In genomic region chr6:104365835-104366234, GRCh38 we compare ENCODE assay signal across 25 cellular contexts.
"Had no signal": no experiment of that assay in that cellular context is flagged by ENCODE, and none has a peak within 500 bp of the region (broad histone marks: within the 10 kb centered on the region; RNA-seq: fewer than 3 reads in every experiment).

No MANE protein-coding gene starts in this region.

- H3K27me3 ChIP-seq: colonic mucosa, esophagus squamous epithelium, gastrocnemius medialis, left lung had no signal

- H3K27ac ChIP-seq: colonic mucosa, epithelial cell of prostate, esophagus squamous epithelium, gastrocnemius medialis, heart right ventricle, left lung, lower lobe of right lung had no signal

- ATAC-seq: effector memory CD8-positive, alpha-beta T cell; esophagus mucosa; gastrocnemius medialis; heart right ventricle; left cardiac atrium; left lung; left ventricle myocardium superior; lower lobe of right lung; mucosa of descending colon had no signal

- H3K4me1 ChIP-seq: colonic mucosa, esophagus squamous epithelium, gastrocnemius medialis, heart right ventricle, left lung, lower lobe of right lung had no signal

- FAIRE-seq: endometrium, islet of Langerhans, keratinocyte had no signal

- H3K4me3 ChIP-seq: colonic mucosa, esophagus squamous epithelium, gastrocnemius medialis, heart right ventricle, left lung, lower lobe of right lung, mucosa of descending colon had no signal

- H3K9me3 ChIP-seq: colonic mucosa, esophagus squamous epithelium, gastrocnemius medialis, heart right ventricle, left lung, lower lobe of right lung, mucosa of descending colon had no signal

- DNase-seq: colonic mucosa; cortex of kidney; effector CD8-positive, alpha-beta T cell; effector memory CD8-positive, alpha-beta T cell; endodermal cell; erythroblast; esophagus squamous epithelium; foreskin fibroblast; foreskin melanocyte; gastrocnemius medialis; glutamatergic neuron; head of caudate nucleus; heart right ventricle; hippocampal formation; left cardiac atrium; left lung; left ventricle myocardium superior; lower lobe of right lung; mesenchymal stem cell; mucosa of descending colon had no signal

- H3K36me3 ChIP-seq: colonic mucosa, esophagus squamous epithelium, gastrocnemius medialis, heart right ventricle, left lung, lower lobe of right lung had no signal
